Comparison of ENCODE assay signal across 25 cellular contexts in the genomic region with DNA sequence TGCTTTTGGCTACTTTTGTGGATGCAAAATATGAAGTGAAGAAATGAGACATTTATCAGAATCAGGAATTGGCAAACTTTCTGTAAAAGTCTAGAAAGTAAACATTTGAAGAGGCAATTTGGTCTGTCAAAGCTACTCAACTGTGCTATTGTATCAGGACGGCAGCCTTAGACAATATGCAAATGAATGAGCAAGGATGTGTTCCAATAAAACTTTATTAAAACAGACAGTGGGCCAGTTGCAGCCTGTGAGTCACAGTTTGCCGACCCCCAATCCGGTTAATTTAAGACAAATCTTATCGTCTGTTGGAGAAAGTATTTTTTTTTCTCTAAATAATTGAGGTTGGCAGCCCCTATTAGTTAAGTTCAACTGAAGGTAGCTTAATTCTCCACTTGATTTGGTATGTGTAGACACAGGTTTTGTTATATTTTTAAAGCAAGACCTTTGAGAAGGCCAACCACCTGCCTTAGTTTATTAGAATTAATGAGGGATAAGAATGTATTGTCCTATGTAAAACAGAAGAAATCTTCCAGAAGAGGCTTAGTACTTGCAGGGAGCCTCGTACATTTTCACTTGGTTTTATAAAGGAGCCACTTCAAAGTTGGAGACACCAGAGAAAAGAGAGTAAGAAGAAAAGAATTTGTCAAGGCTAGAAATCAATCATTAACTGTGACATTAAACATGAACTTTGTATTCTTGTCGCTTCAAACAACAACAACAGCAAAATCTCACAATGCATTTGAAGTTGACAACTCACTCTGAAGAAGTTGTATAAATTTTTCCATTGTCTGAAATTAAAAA.
A peak's percentile ranks its signal among the peaks of the same experiment; 100 is the strongest.
DNase-seq lines count a peak whose midpoint lies in the region; ATAC-seq, FAIRE-seq and TF ChIP-seq lines count a peak whose summit lies in the region.
"Had no signal": no experiment of that assay in that cellular context is flagged by ENCODE, and none has a peak within 500 bp of the region (broad histone marks: within the 10 kb centered on the region; RNA-seq: fewer than 3 reads in every experiment).

No MANE protein-coding gene starts in this region.

- no peaks in the 10 kb centered on the region for H3K9me1 ChIP-seq in K562 (ENCODE audit: control insufficient read depth, insufficient read depth, low read length)

- TF ChIP-seq POLR2A in K562 (conservative IDR thresholded peaks at IDR 0.05): no peak
- TF ChIP-seq POLR2A in HepG2 (IDR thresholded peaks at IDR 0.05; ENCODE audit: insufficient read depth in 1 of 2, low read depth in 2 of 2, low read length in 2 of 2): no peak
- no peak for TF ChIP-seq POLR2A in vagina (IDR thresholded peaks at IDR 0.05)

- FAIRE-seq in K562 (lab: Jason Lieb, UNC) (no peak), HepG2 (lab: Jason Lieb, UNC) (no peak)
- FAIRE-seq: A204.1, G401.6, GM19239, H1 had no signal

- no peak for ATAC-seq in K562
- ATAC-seq in HepG2: peak; percentile 85
- ATAC-seq: Panc1 had no signal

- H3K27ac ChIP-seq in K562 (ENCODE audit: extremely low read depth, low read depth, low read length): no peak overlapping the region
- H3K27ac ChIP-seq in HepG2 (ENCODE audit: extremely low read length, insufficient read depth, low read length): peak overlapping the region; percentile 92
- no peak overlapping the region for H3K27ac ChIP-seq in vagina
- H3K27ac ChIP-seq: HL-60, RWPE1 had no signal

- H3K27me3 ChIP-seq in K562 (ENCODE audit: control insufficient read depth in 2 of 2, insufficient read depth in 2 of 2, low read length in 2 of 2): no peaks in the 10 kb centered on the region
- no peaks in the 10 kb centered on the region for H3K27me3 ChIP-seq in HepG2 (ENCODE audit: control insufficient read depth in 1 of 2, insufficient read depth in 2 of 2, low read length in 2 of 2)
- H3K27me3 ChIP-seq in vagina: no peaks in the 10 kb centered on the region

- in situ Hi-C loops in ACHN (cut with HindIII; ENCODE audit: low pct_ligation_motif_present, low pct_unique_long_range_greater_than_20kb, low sequenced_read_pairs): no loop called here
- in situ Hi-C loops in K562 (cut with MboI): no loop called here
- in situ Hi-C loops in HepG2 (cut with HindIII; ENCODE audit: extremely low pct_ligation_motif_present, low pct_unique_long_range_greater_than_20kb): no loop called here

- no peaks in the 10 kb centered on the region for H3K9me3 ChIP-seq in K562 (replicated peaks; ENCODE audit: control insufficient read depth, insufficient read depth, low read depth, low read length)
- no peaks in the 10 kb centered on the region for H3K9me3 ChIP-seq in HepG2 (ENCODE audit: low read length)
- H3K9me3 ChIP-seq in vagina: no peaks in the 10 kb centered on the region

- H3K36me3 ChIP-seq in K562 (ENCODE audit: control insufficient read depth, insufficient read depth, low read length) (no peaks in the 10 kb centered on the region), HepG2 (replicated peaks in 1 of 2; ENCODE audit: control insufficient read depth in 1 of 2, insufficient read depth in 2 of 2, low read length in 2 of 2) (no peaks in the 10 kb centered on the region), vagina (no peaks in the 10 kb centered on the region)

- CTCF ChIA-PET in K562 (lab: Yijun Ruan, JAX; ENCODE audit: low intra/inter-chr PET ratio): no interaction called here
- CTCF ChIA-PET in HepG2 (lab: Yijun Ruan, JAX; ENCODE audit: low intra/inter-chr PET ratio, low total read pairs): no interaction called here

- TF ChIP-seq CTCF in K562 (IDR thresholded peaks at IDR 0.05 in 2 of 3, conservative IDR thresholded peaks at IDR 0.05 in 1 of 3; ENCODE audit: insufficient read depth in 2 of 3, low read depth in 1 of 3, low read length in 3 of 3): no peak
- no peak for TF ChIP-seq CTCF in HepG2 (CRISPR knock-in tag; IDR thresholded peaks at IDR 0.05)
- no peak for TF ChIP-seq CTCF in vagina (IDR thresholded peaks at IDR 0.05)

- TF ChIP-seq RAD21 in K562 (CRISPR knock-in tag; conservative IDR thresholded peaks at IDR 0.05 in 1 of 2, IDR thresholded peaks at IDR 0.05 in 1 of 2) (no peak), HepG2 (CRISPR knock-in tag; IDR thresholded peaks at IDR 0.05) (no peak)

- TF ChIP-seq EP300 in K562 (IDR thresholded peaks at IDR 0.05; ENCODE audit: low read length): no peak
- peak in 1 of 2 experiments; percentile 91; a peak in 2 of 4 replicates for TF ChIP-seq EP300 in HepG2 (IDR thresholded peaks at IDR 0.05; ENCODE audit: low read depth in 2 of 2, low read length in 2 of 2)
- TF ChIP-seq EP300 in HepG2 (CRISPR knock-in tag; IDR thresholded peaks at IDR 0.05; ENCODE audit: borderline replicate concordance): peak; percentile 21; the same call in 1 of the 2 replicates

- peak; percentile 52 for DNase-seq in ACHN
- no peak for DNase-seq in K562 (ENCODE audit: extremely low read depth in 1 of 4, low spot score in 3 of 4)
- DNase-seq in HepG2 (ENCODE audit: low spot score): peak; percentile 88
- DNase-seq in renal cortical epithelial cell (ENCODE audit: low read depth): peak; percentile 80
- no peak for DNase-seq in retina
- DNase-seq in NCI-H1105 treated with DMSO at 0.1 percent for 48 hours (lab: John Stamatoyannopoulos, UW): no peak
- DNase-seq in vagina (ENCODE audit: extremely low spot score in 2 of 2): no peak
- DNase-seq: C1 segment of cervical spinal cord; CD4-positive, alpha-beta memory T cell; COR-L47; HCEC 1CT; Kasumi-1; MV-4-11; NCI-H1105; NCI-H146; NCI-H2029; NCI-H69; SHP77 had no signal

- H4K20me1 ChIP-seq in K562 (replicated peaks; ENCODE audit: control insufficient read depth, insufficient read depth, low read length) (no peaks in the 10 kb centered on the region), HepG2 (ENCODE audit: insufficient read depth, low read length) (no peaks in the 10 kb centered on the region)

- H3K4me1 ChIP-seq in K562 (replicated peaks in 1 of 2; ENCODE audit: control insufficient read depth in 2 of 2, insufficient read depth in 2 of 2, low read length in 2 of 2): peaks cover 3 to 11% of the 10 kb centered on the region in 2 experiments; a peak in 2 of 5 replicates
- peaks cover 68% of the 10 kb centered on the region for H3K4me1 ChIP-seq in HepG2 (ENCODE audit: insufficient read depth, low read length)
- H3K4me1 ChIP-seq in vagina: peaks cover 13% of the 10 kb centered on the region

- H3K4me2 ChIP-seq in K562 (ENCODE audit: insufficient read depth, low read length): no peak overlapping the region
- peak overlapping the region; percentile 68 for H3K4me2 ChIP-seq in HepG2 (ENCODE audit: low read depth, low read length)

- H3K9ac ChIP-seq in K562 (ENCODE audit: insufficient read depth in 1 of 2, low read depth in 2 of 2, low read length in 2 of 2): no peak overlapping the region
- H3K9ac ChIP-seq in HepG2 (ENCODE audit: insufficient read depth, low read depth, low read length): peak overlapping the region; percentile 50

- no peak overlapping the region for H2AFZ ChIP-seq in K562 (ENCODE audit: low read depth, low read length)
- H2AFZ ChIP-seq in HepG2 (ENCODE audit: low read length): no peak overlapping the region

- 45% methylated on average over 6 of the region's 6 CpGs for WGBS in K562 (ENCODE audit: insufficient coverage, low coverage, missing lambda C conversion rate)
- 12% methylated on average over 6 of the region's 6 CpGs for WGBS in HepG2 (ENCODE audit: low lambda C conversion rate)

- intact Hi-C loops in K562 (cut with micrococcal nuclease) (no loop called here), HepG2 (cut with micrococcal nuclease; ENCODE audit: unreplicated experiment) (loop anchor here (2.0 to 5.0 kb wide), 2 partner anchors 38 to 78 kb away; no protein-coding TSS in a partner anchor), vagina (cut with DNase I) (no loop called here)

- BruUV-seq in K562 (replicated peaks; lab: Mats Ljungman, UMichigan): no TSS peak
- TSS peak; percentile 72 for BruUV-seq in HepG2 (replicated peaks; lab: Mats Ljungman, UMichigan)

- H3K79me2 ChIP-seq in K562 (ENCODE audit: control insufficient read depth, insufficient read depth, low read length) (no peaks in the 10 kb centered on the region), HepG2 (ENCODE audit: insufficient read depth, low read length) (no peaks in the 10 kb centered on the region)

- no peak overlapping the region for H3K4me3 ChIP-seq in K562
- H3K4me3 ChIP-seq in HepG2 (replicated peaks in 1 of 3; ENCODE audit: insufficient read depth in 1 of 3, low read depth in 2 of 3, low read length in 3 of 3): peak overlapping the region in 2 of 3 experiments; percentile 4 to 39; a peak in 3 of 6 replicates
- H3K4me3 ChIP-seq in vagina: no peak overlapping the region

- POLR2A ChIA-PET in K562 (lab: Yijun Ruan, JAX): interaction anchor here (0.6 kb wide), 1 partner anchor 86 kb away, joined by 3 read pairs; no protein-coding TSS in a partner anchor
- POLR2A ChIA-PET in HepG2 (lab: Yijun Ruan, JAX): interaction anchor here (0.9 to 2.7 kb wide), 5 partner anchors 8 to 120 kb away, joined by 3 to 12 read pairs (median 4); no protein-coding TSS in a partner anchor

TF ChIP-seq in K562, 482 proteins besides CTCF, POLR2A, EP300 and RAD21 (continues in another document):
- no peak for TF ChIP-seq NFE2L1 (tag; IDR thresholded peaks at IDR 0.05; ENCODE audit: borderline replicate concordance, low read depth)
- no peak for TF ChIP-seq COPS2 (conservative IDR thresholded peaks at IDR 0.05)
- TF ChIP-seq ZSCAN29 (IDR thresholded peaks at IDR 0.05): 0 out of 2 replicates have a peak, but pooled peaks have one; percentile 12
- TF ChIP-seq, protein P1, sequence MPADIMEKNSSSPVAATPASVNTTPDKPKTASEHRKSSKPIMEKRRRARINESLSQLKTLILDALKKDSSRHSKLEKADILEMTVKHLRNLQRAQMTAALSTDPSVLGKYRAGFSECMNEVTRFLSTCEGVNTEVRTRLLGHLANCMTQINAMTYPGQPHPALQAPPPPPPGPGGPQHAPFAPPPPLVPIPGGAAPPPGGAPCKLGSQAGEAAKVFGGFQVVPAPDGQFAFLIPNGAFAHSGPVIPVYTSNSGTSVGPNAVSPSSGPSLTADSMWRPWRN (IDR thresholded peaks at IDR 0.05; ENCODE audit: low read depth): no peak

TF ChIP-seq in HepG2, 621 proteins besides CTCF, POLR2A, EP300 and RAD21 (continues in another document):
- TF ChIP-seq, protein P2, sequence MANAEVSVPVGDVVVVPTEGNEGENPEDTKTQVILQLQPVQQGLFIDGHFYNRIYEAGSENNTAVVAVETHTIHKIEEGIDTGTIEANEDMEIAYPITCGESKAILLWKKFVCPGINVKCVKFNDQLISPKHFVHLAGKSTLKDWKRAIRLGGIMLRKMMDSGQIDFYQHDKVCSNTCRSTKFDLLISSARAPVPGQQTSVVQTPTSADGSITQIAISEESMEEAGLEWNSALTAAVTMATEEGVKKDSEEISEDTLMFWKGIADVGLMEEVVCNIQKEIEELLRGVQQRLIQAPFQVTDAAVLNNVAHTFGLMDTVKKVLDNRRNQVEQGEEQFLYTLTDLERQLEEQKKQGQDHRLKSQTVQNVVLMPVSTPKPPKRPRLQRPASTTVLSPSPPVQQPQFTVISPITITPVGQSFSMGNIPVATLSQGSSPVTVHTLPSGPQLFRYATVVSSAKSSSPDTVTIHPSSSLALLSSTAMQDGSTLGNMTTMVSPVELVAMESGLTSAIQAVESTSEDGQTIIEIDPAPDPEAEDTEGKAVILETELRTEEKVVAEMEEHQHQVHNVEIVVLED (CRISPR knock-in tag; IDR thresholded peaks at IDR 0.05; ENCODE audit: borderline replicate concordance): no peak
- TF ChIP-seq ZNF672 (CRISPR knock-in tag; IDR thresholded peaks at IDR 0.05): no peak

Comparison
In these comparisons a context has a peak if more than half of its experiments do, and no peak if none do; other contexts are left out.
1. DNase-seq: peak in ACHN (single experiment), HepG2 (single experiment) and renal cortical epithelial cell (single experiment); none in K562 (0 of 4), retina (single experiment), NCI-H1105 treated with DMSO at 0.1 percent for 48 hours (single experiment) and vagina (0 of 2).
2. H3K4me3 ChIP-seq: peak in HepG2 (2 of 3); none in K562 (single experiment) and vagina (0 of 2).